In the genomic region with DNA sequence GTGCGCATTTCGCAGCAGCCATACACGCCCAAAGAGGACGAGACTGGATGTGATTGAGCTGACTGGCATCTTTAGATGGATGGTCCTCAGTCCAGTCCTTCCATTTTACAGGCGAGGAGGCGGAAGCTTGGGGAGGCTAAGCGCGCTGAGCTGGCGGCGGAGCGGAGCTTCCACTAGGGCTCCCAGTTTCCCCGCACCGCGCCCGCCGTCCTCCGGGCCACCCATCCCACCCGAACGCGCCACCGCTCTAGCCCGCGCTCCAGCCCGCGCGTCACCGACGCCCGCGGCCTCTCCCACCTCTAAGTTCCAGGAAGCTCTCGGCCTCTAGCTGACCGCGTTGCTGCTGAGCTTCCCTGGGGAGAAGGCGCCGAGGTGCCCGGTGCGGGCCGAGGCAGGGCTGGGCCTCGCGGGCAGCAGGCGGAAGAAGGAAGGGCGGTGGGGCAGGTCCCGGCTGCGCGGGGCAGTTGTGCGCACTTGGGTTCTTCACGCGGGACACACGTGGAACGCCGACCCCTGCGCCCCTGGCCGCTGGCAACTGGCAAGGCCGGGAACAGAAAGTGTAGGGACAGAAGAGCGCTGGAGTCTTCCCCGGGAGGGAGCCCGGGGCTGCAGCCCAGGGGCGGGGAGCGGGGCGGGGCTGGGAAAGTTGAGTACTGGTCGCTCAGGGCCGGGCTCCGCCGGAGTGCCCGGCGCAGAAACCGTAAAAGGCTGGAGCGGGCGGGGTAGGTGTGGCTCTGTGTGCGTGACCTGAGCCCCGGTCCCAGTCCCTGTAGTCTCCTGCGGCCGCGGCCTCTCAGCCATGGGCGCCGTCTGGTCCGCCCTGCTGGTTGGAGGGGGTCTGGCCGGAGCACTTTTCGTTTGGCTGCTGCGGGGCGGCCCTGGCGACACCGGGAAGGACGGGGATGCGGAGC, we compare ENCODE assay signal across 8 cellular contexts. TPM values are rescaled to one million over a fixed set of nuclear protein-coding genes. Genes with fewer than 3 reads are reported as not detected.
DNase-seq lines count a peak whose midpoint lies in the region; ATAC-seq and TF ChIP-seq lines count a peak whose summit lies in the region.

A gene (plus strand): TSS at position 763 of the 911 bp plus-strand sequence. CDS start 37 bp downstream, at position 800.

- H3K4me3 Mint-ChIP-seq in effector memory CD8-positive, alpha-beta T cell, result peak within 1 kb of the TSS; percentile 82
- H3K4me3 Mint-ChIP-seq in stimulated activated effector memory CD8-positive, alpha-beta T cell treated with anti-CD3 and anti-CD28 coated beads, Interleukin-12 subunit alpha, Interleukin-12 subunit beta, amount 100 ng/mL, for 72 hours, result peak within 1 kb of the TSS; percentile 63

- no peaks in the 10 kb centered on the region for H3K9me3 Mint-ChIP-seq in effector memory CD8-positive, alpha-beta T cell
- H3K9me3 Mint-ChIP-seq in stimulated activated effector memory CD8-positive, alpha-beta T cell treated with anti-CD3 and anti-CD28 coated beads, Interleukin-12 subunit alpha, Interleukin-12 subunit beta, amount 100 ng/mL, for 72 hours, result no peaks in the 10 kb centered on the region

- no peak for TF ChIP-seq CTCF in lower leg skin (IDR thresholded peaks at IDR 0.05)

- peaks cover 4% of the 10 kb centered on the region for H3K36me3 Mint-ChIP-seq in effector memory CD8-positive, alpha-beta T cell (ENCODE audit: insufficient read depth)
- H3K36me3 Mint-ChIP-seq in stimulated activated effector memory CD8-positive, alpha-beta T cell treated with anti-CD3 and anti-CD28 coated beads, Interleukin-12 subunit alpha, Interleukin-12 subunit beta, amount 100 ng/mL, for 72 hours, result no peaks in the 10 kb centered on the region

- peak; percentile 43 for DNase-seq in activated T-cell treated with anti-CD3 and anti-CD28 coated beads, Interleukin-2, amount 50 U/mL, for 1 hour
- DNase-seq in activated T-cell treated with anti-CD3 and anti-CD28 coated beads for 4 hours, result no peak
- peak; percentile 12 for DNase-seq in NCI-H1092 (lab: John Stamatoyannopoulos, UW)
- peak; percentile 42 for DNase-seq in activated CD4-positive, CD25-positive, alpha-beta regulatory T cell treated with anti-CD3 and anti-CD28 coated beads, Interleukin-2, amount 50 U/mL, for 72 hours
- DNase-seq in effector memory CD8-positive, alpha-beta T cell, result peak in 2 of 3 experiments; percentile 6 to 19
- peak; percentile 47 to 90 for DNase-seq in lower leg skin (ENCODE audit: low spot score in 2 of 2)
- peak; percentile 19 to 77 for DNase-seq in stimulated activated effector memory CD8-positive, alpha-beta T cell treated with anti-CD3 and anti-CD28 coated beads, Interleukin-12 subunit alpha, Interleukin-12 subunit beta, amount 100 ng/mL, for 72 hours (ENCODE audit: low spot score in 2 of 2)
- DNase-seq in NCI-H1436 treated with DMSO at 0.1 percent for 48 hours (lab: John Stamatoyannopoulos, UW), result no peak

- H3K4me1 Mint-ChIP-seq in effector memory CD8-positive, alpha-beta T cell (ENCODE audit: low read depth in 2 of 2), result peaks cover 27 to 31% of the 10 kb centered on the region in 2 donors
- peaks cover 42% of the 10 kb centered on the region for H3K4me1 Mint-ChIP-seq in stimulated activated effector memory CD8-positive, alpha-beta T cell treated with anti-CD3 and anti-CD28 coated beads, Interleukin-12 subunit alpha, Interleukin-12 subunit beta, amount 100 ng/mL, for 72 hours

- H3K4me3 ChIP-seq in lower leg skin (ENCODE audit: low read depth, poor library complexity, severe bottlenecking), result peak within 1 kb of the TSS; percentile 64

- intact Hi-C loops in lower leg skin (cut with DNase I; ENCODE audit: low total_unique reads), result no loop called here

- peak; percentile 54 for ATAC-seq in effector memory CD8-positive, alpha-beta T cell (replicated peaks)
- peak; percentile 40 for ATAC-seq in stimulated activated effector memory CD8-positive, alpha-beta T cell treated with anti-CD3 and anti-CD28 coated beads, Interleukin-12 subunit alpha, Interleukin-12 subunit beta, amount 100 ng/mL, for 72 hours

- no peak for TF ChIP-seq POLR2A in lower leg skin (IDR thresholded peaks at IDR 0.05)

- H3K27me3 Mint-ChIP-seq in effector memory CD8-positive, alpha-beta T cell, result no peaks in the 10 kb centered on the region

- WGBS in lower leg skin, 2 donors, result 1% methylated on average over 49 to 61 of the region's 85 CpGs

- H3K27ac Mint-ChIP-seq in effector memory CD8-positive, alpha-beta T cell, result peak within 1 kb of the TSS; percentile 68 to 80
- peak within 1 kb of the TSS; percentile 33 for H3K27ac Mint-ChIP-seq in stimulated activated effector memory CD8-positive, alpha-beta T cell treated with anti-CD3 and anti-CD28 coated beads, Interleukin-12 subunit alpha, Interleukin-12 subunit beta, amount 100 ng/mL, for 72 hours

RNA-seq across cellular contexts. Expression of the gene that starts here (rescaled TPM):
- total RNA-seq in lower leg skin, result 1 to 10 TPM in 3 of 4 donors, under 1 TPM in 1; 0.89 to 2.3 (median 1.1) TPM

Comparison
In these comparisons a context has a peak if more than half of its experiments do, and no peak if none do; other contexts are left out.
1. DNase-seq: peak in activated T-cell treated with anti-CD3 and anti-CD28 coated beads, Interleukin-2, amount 50 U/mL, for 1 hour (single experiment), NCI-H1092 (single experiment), activated CD4-positive, CD25-positive, alpha-beta regulatory T cell treated with anti-CD3 and anti-CD28 coated beads, Interleukin-2, amount 50 U/mL, for 72 hours (single experiment), effector memory CD8-positive, alpha-beta T cell (2 of 3), lower leg skin (2 of 2) and stimulated activated effector memory CD8-positive, alpha-beta T cell treated with anti-CD3 and anti-CD28 coated beads, Interleukin-12 subunit alpha, Interleukin-12 subunit beta, amount 100 ng/mL, for 72 hours (2 of 2); none in activated T-cell treated with anti-CD3 and anti-CD28 coated beads for 4 hours (single experiment) and NCI-H1436 treated with DMSO at 0.1 percent for 48 hours (single experiment).